In the genomic region with DNA sequence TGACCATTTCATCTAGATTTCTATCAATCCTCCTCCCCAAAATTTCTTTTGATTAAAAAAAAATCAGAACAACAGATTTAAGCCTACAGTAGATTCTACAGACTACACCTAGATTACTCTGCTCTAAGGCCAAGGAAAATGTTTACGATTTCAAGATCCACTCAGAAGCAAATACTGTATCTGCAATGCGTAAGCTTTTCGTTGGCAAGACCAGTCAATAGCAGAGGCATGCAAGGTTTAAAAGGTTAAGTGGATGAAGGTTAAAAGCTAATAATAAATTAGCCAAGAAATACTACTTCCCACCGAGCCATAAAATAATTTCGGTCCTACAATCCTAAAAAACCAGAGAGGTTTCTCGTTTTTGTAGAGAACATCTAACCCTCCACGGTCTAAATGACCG, we compare ENCODE assay signal across 8 cellular contexts. TPM values are rescaled to one million over a fixed set of nuclear protein-coding genes. Genes with fewer than 3 reads are reported as not detected.
DNase-seq lines count a peak whose midpoint lies in the region; ATAC-seq, FAIRE-seq and TF ChIP-seq lines count a peak whose summit lies in the region.

No MANE protein-coding gene starts in this region.

- peaks cover 28% of the 10 kb centered on the region for H3K4me1 Mint-ChIP-seq in T-helper 17 cell

- H3K27me3 ChIP-seq in gastroesophageal sphincter, result no peaks in the 10 kb centered on the region

- peak overlapping the region; percentile 53 for H3K27ac Mint-ChIP-seq in T-helper 17 cell

- H3K27ac ChIP-seq in gastroesophageal sphincter, result peak overlapping the region in 2 of 4 donors; percentile 97
- H3K27ac ChIP-seq in skin epidermis, result peak overlapping the region in 11 of 21 experiments; percentile 5 to 90 (median 81)

- H3K4me3 Mint-ChIP-seq in T-helper 17 cell, result peak overlapping the region; percentile 95

- H3K9me3 ChIP-seq in T-helper 17 cell (ENCODE audit: control insufficient read depth, low read length, poor library complexity, severe bottlenecking) (no peaks in the 10 kb centered on the region), gastroesophageal sphincter (no peaks in the 10 kb centered on the region)

- FAIRE-seq in GM19239 (lab: Jason Lieb, UNC), result peak; percentile 26

- no peaks in the 10 kb centered on the region for H3K36me3 ChIP-seq in gastroesophageal sphincter

- no peak for TF ChIP-seq CTCF in gastroesophageal sphincter (IDR thresholded peaks at IDR 0.05)

- DNase-seq in GM19239 (ENCODE audit: insufficient read length, low spot score) (no peak), T-helper 17 cell (no peak), amniotic stem cell (lab: John Stamatoyannopoulos, UW) (no peak), MV-4-11 (lab: John Stamatoyannopoulos, UW) (no peak), D341Med (ENCODE audit: low spot score) (no peak)
- no peak for DNase-seq in activated CD8-positive, alpha-beta memory T cell treated with anti-CD3 and anti-CD28 coated beads, Interleukin-2, amount 50 U/mL, for 4 hours

- WGBS in gastroesophageal sphincter (ENCODE audit: low coverage in 1 of 2), 2 donors, result 4 to 6% methylated on average over 8 of the region's 8 CpGs

- H3K4me1 ChIP-seq in gastroesophageal sphincter, result peaks cover 0 to 56% (median 12%) of the 10 kb centered on the region in 3 donors

- H3K36me3 Mint-ChIP-seq in T-helper 17 cell (ENCODE audit: low read depth), result no peaks in the 10 kb centered on the region

- ATAC-seq in T-helper 17 cell (no peak), gastroesophageal sphincter (no peak)

- no peak for TF ChIP-seq EP300 in gastroesophageal sphincter (IDR thresholded peaks at IDR 0.05)

- no peak for TF ChIP-seq POLR2A in gastroesophageal sphincter (IDR thresholded peaks at IDR 0.05)

- H3K4me3 ChIP-seq in gastroesophageal sphincter (peak overlapping the region; percentile 83 to 89), skin epidermis (peak overlapping the region; percentile 72 to 97 (median 88))

- no peaks in the 10 kb centered on the region for H3K27me3 Mint-ChIP-seq in T-helper 17 cell

RNA-seq across cellular contexts. Expression of a gene that starts 1.3 kb away (rescaled TPM):
- total RNA-seq in T-helper 17 cell, result 10 to 100 TPM; 86.3 to 91.5 TPM
- 10 to 100 TPM; 45.1 to 95.4 (median 58.7) TPM for total RNA-seq in gastroesophageal sphincter
